Comparison of ENCODE assay signal across 2 cellular contexts in the genomic region with DNA sequence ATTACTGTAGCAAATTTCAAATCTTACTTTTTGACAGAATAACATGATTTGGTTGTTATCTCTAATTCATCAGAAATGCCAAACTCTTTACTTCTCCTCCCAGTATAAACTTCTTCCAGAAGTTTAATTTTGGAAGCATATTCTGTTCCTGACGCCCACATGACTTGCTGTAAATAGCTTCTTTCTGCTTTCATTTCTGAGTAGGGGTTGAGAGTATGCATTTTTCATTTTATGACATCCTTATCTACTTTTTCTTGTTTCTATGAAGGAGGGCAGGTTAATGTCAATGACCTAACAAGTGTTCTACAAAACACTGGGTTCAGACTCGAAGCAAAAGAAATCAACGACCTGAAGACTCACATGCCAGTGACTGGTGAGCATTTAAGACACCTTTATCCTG.
TF ChIP-seq lines count a peak whose summit lies in the region.

No MANE protein-coding gene starts in this region.

TF ChIP-seq in HEK293, 187 proteins besides CTCF, POLR2A, EP300 and RAD21 (continued from another document):
- TF ChIP-seq, protein P1, sequence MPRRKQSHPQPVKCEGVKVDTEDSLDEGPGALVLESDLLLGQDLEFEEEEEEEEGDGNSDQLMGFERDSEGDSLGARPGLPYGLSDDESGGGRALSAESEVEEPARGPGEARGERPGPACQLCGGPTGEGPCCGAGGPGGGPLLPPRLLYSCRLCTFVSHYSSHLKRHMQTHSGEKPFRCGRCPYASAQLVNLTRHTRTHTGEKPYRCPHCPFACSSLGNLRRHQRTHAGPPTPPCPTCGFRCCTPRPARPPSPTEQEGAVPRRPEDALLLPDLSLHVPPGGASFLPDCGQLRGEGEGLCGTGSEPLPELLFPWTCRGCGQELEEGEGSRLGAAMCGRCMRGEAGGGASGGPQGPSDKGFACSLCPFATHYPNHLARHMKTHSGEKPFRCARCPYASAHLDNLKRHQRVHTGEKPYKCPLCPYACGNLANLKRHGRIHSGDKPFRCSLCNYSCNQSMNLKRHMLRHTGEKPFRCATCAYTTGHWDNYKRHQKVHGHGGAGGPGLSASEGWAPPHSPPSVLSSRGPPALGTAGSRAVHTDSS (tag by site-specific recombination; IDR thresholded peaks at IDR 0.05): no peak
- TF ChIP-seq EGR2 (tag by site-specific recombination; IDR thresholded peaks at IDR 0.05; ENCODE audit: low read depth) (0 out of 2 replicates have a peak, but pooled peaks have one; percentile 26), ZNF561 (tag by site-specific recombination; IDR thresholded peaks at IDR 0.05; ENCODE audit: borderline replicate concordance) (no peak), ZNF600 (tag by site-specific recombination; IDR thresholded peaks at IDR 0.05) (no peak), ZFHX2 (tag by site-specific recombination; conservative IDR thresholded peaks at IDR 0.05) (peak; percentile 55; the same call in 1 of the 2 replicates), ZNF274 (IDR thresholded peaks at IDR 0.05; ENCODE audit: low read length) (no peak), ZNF274 (tag by site-specific recombination; IDR thresholded peaks at IDR 0.05; ENCODE audit: borderline replicate concordance) (no peak), ZNF707 (tag by site-specific recombination; IDR thresholded peaks at IDR 0.05) (no peak), PRDM1 (tag by site-specific recombination; IDR thresholded peaks at IDR 0.05) (no peak)
- TF ChIP-seq, protein P2, sequence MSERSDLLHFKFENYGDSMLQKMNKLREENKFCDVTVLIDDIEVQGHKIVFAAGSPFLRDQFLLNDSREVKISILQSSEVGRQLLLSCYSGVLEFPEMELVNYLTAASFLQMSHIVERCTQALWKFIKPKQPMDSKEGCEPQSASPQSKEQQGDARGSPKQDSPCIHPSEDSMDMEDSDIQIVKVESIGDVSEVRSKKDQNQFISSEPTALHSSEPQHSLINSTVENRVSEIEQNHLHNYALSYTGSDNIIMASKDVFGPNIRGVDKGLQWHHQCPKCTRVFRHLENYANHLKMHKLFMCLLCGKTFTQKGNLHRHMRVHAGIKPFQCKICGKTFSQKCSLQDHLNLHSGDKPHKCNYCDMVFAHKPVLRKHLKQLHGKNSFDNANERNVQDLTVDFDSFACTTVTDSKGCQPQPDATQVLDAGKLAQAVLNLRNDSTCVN (tag by site-specific recombination; optimal IDR thresholded peaks at IDR 0.05): no peak

TF ChIP-seq in K562, 482 proteins besides CTCF, POLR2A, EP300 and RAD21 (continued from another document):
- TF ChIP-seq, protein P3, sequence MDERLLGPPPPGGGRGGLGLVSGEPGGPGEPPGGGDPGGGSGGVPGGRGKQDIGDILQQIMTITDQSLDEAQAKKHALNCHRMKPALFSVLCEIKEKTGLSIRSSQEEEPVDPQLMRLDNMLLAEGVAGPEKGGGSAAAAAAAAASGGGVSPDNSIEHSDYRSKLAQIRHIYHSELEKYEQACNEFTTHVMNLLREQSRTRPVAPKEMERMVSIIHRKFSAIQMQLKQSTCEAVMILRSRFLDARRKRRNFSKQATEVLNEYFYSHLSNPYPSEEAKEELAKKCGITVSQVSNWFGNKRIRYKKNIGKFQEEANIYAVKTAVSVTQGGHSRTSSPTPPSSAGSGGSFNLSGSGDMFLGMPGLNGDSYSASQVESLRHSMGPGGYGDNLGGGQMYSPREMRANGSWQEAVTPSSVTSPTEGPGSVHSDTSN (CRISPR knock-in tag; IDR thresholded peaks at IDR 0.05; ENCODE audit: low read depth): no peak
- TF ChIP-seq, protein P3 (tag; conservative IDR thresholded peaks at IDR 0.05; ENCODE audit: low read depth): peak; percentile 83
- TF ChIP-seq ZNF561 (CRISPR knock-in tag; conservative IDR thresholded peaks at IDR 0.05): no peak
- TF ChIP-seq, protein P4, sequence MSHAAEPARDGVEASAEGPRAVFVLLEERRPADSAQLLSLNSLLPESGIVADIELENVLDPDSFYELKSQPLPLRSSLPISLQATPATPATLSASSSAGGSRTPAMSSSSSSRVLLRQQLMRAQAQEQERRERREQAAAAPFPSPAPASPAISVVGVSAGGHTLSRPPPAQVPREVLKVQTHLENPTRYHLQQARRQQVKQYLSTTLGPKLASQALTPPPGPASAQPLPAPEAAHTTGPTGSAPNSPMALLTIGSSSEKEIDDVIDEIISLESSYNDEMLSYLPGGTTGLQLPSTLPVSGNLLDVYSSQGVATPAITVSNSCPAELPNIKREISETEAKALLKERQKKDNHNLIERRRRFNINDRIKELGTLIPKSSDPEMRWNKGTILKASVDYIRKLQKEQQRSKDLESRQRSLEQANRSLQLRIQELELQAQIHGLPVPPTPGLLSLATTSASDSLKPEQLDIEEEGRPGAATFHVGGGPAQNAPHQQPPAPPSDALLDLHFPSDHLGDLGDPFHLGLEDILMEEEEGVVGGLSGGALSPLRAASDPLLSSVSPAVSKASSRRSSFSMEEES (CRISPR knock-in tag; IDR thresholded peaks at IDR 0.05): no peak
- TF ChIP-seq RBM25 (IDR thresholded peaks at IDR 0.05; ENCODE audit: low read depth, low read length, severe bottlenecking): no peak
- TF ChIP-seq ESRRB (CRISPR knock-in tag; IDR thresholded peaks at IDR 0.05; ENCODE audit: borderline replicate concordance): no peak
- TF ChIP-seq PHF20 (IDR thresholded peaks at IDR 0.05; ENCODE audit: partially characterized antibody): no peak
- TF ChIP-seq MEIS2 (IDR thresholded peaks at IDR 0.05; ENCODE audit: partially characterized antibody): peak; percentile 28
- no peak for TF ChIP-seq ZNF263 (CRISPR knock-in tag; IDR thresholded peaks at IDR 0.05; ENCODE audit: borderline replicate concordance)
